In genomic region chr1:178126790-178127189, GRCh38 we compare ENCODE assay signal across 10 cellular contexts. TPM values are rescaled to one million over a fixed set of nuclear protein-coding genes. Genes with fewer than 3 reads are reported as not detected.
DNase-seq lines count a peak whose midpoint lies in the region; ATAC-seq, FAIRE-seq and TF ChIP-seq lines count a peak whose summit lies in the region.
"Had no signal": no experiment of that assay in that cellular context is flagged by ENCODE, and none has a peak within 500 bp of the region (broad histone marks: within the 10 kb centered on the region; RNA-seq: fewer than 3 reads in every experiment).

No MANE protein-coding gene starts in this region.

- H3K27ac ChIP-seq in SK-N-SH (ENCODE audit: low read depth in 2 of 2, low read length in 1 of 2) (peak overlapping the region; percentile 22 to 67; a peak in 3 of 4 replicates), right cardiac atrium (ENCODE audit: low read length) (no peak overlapping the region), tibial nerve (peak overlapping the region in 2 of 4 donors; percentile 11 to 70)

- H3K27ac Mint-ChIP-seq in stimulated activated naive CD8-positive, alpha-beta T cell treated with anti-CD3 and anti-CD28 coated beads, Interleukin-15, amount 100 ng/mL, for 72 hours: no peak overlapping the region
- H3K27ac Mint-ChIP-seq: activated CD4-positive, alpha-beta memory T cell treated with anti-CD3 and anti-CD28 coated beads, Interleukin-2, amount 10 ng/mL, durations not matched to agents 7 days and 5 days; CD4-positive, CD25-positive, alpha-beta regulatory T cell had no signal

- H3K9ac ChIP-seq in SK-N-SH: peak overlapping the region; percentile 17; the same call in 1 of the 2 replicates

- no peak overlapping the region for H3K4me2 ChIP-seq in SK-N-SH

- H3K36me3 ChIP-seq in SK-N-SH (replicated peaks in 1 of 2; ENCODE audit: control insufficient read depth in 1 of 2, insufficient read depth in 2 of 2, low read length in 1 of 2) (no peaks in the 10 kb centered on the region), tibial nerve (no peaks in the 10 kb centered on the region)

- no peak for TF ChIP-seq POLR2A in tibial nerve (IDR thresholded peaks at IDR 0.05)

- TF ChIP-seq CTCF in SK-N-SH (IDR thresholded peaks at IDR 0.05): no peak
- no peak for TF ChIP-seq CTCF in tibial nerve (IDR thresholded peaks at IDR 0.05)

- no peaks in the 10 kb centered on the region for H4K20me1 ChIP-seq in SK-N-SH (ENCODE audit: insufficient read depth)

- H3K4me1 Mint-ChIP-seq in stimulated activated naive CD8-positive, alpha-beta T cell treated with anti-CD3 and anti-CD28 coated beads, Interleukin-15, amount 100 ng/mL, for 72 hours: no peaks in the 10 kb centered on the region
- H3K4me1 Mint-ChIP-seq: activated CD4-positive, alpha-beta memory T cell treated with anti-CD3 and anti-CD28 coated beads, Interleukin-2, amount 10 ng/mL, durations not matched to agents 7 days and 5 days; CD4-positive, CD25-positive, alpha-beta regulatory T cell had no signal

- H2AFZ ChIP-seq in SK-N-SH (ENCODE audit: low read depth): no peak overlapping the region

- TF ChIP-seq EP300 in SK-N-SH (IDR thresholded peaks at IDR 0.05; ENCODE audit: borderline replicate concordance in 1 of 2, low read depth in 1 of 2, low read length in 1 of 2): no peak
- TF ChIP-seq EP300 in tibial nerve (IDR thresholded peaks at IDR 0.05): no peak

- H3K9me3 ChIP-seq in SK-N-SH: no peaks in the 10 kb centered on the region
- H3K9me3 ChIP-seq in right cardiac atrium (ENCODE audit: control insufficient read depth, low read length): no peaks in the 10 kb centered on the region
- no peaks in the 10 kb centered on the region for H3K9me3 ChIP-seq in tibial nerve

- FAIRE-seq in urothelium cell line (lab: Jason Lieb, UNC): peak; percentile 75

- H3K79me2 ChIP-seq in SK-N-SH (ENCODE audit: insufficient read depth): peaks cover 48% of the 10 kb centered on the region

- ATAC-seq in stimulated activated naive CD8-positive, alpha-beta T cell treated with anti-CD3 and anti-CD28 coated beads, Interleukin-15, Interleukin-2, amounts not matched to agents 100 U/mL and 50 U/mL, for 24 hours: peak; percentile 32
- ATAC-seq in stimulated activated naive CD8-positive, alpha-beta T cell treated with anti-CD3 and anti-CD28 coated beads, Interleukin-15, amount 100 ng/mL, for 72 hours: no peak
- ATAC-seq in right cardiac atrium: peak; percentile 76 to 86

- H3K4me1 ChIP-seq in SK-N-SH (ENCODE audit: control insufficient read depth in 1 of 2, insufficient read depth in 2 of 2, low read depth in 1 of 2, low read length in 1 of 2) (peaks cover 3 to 16% of the 10 kb centered on the region in 2 experiments; a peak in 2 of 4 replicates), right cardiac atrium (ENCODE audit: control insufficient read depth, insufficient read depth, low read length) (no peaks in the 10 kb centered on the region), tibial nerve (peaks cover 0 to 20% (median 5%) of the 10 kb centered on the region in 4 donors)

- no peaks in the 10 kb centered on the region for H3K9me3 Mint-ChIP-seq in stimulated activated naive CD8-positive, alpha-beta T cell treated with anti-CD3 and anti-CD28 coated beads, Interleukin-15, amount 100 ng/mL, for 72 hours
- H3K9me3 Mint-ChIP-seq: activated CD4-positive, alpha-beta memory T cell treated with anti-CD3 and anti-CD28 coated beads, Interleukin-2, amount 10 ng/mL, durations not matched to agents 7 days and 5 days; CD4-positive, CD25-positive, alpha-beta regulatory T cell had no signal

- intact Hi-C loops in right cardiac atrium (cut with DNase I): no loop called here

- H3F3A ChIP-seq in SK-N-SH (replicated peaks; ENCODE audit: insufficient read depth): peaks cover 14% of the 10 kb centered on the region

- 31% methylated on average over 1 of the region's 1 CpG for WGBS in SK-N-SH (ENCODE audit: low lambda C conversion rate)
- 89% methylated on average over 1 of the region's 1 CpG for WGBS in right cardiac atrium
- WGBS in tibial nerve, 2 donors: 43 to 55% methylated on average over 1 of the region's 1 CpG

- no peak for DNase-seq in stimulated activated naive CD8-positive, alpha-beta T cell treated with anti-CD3 and anti-CD28 coated beads, Interleukin-15, Interleukin-2, amounts not matched to agents 100 U/mL and 50 U/mL, for 24 hours
- no peak for DNase-seq in stimulated activated naive CD8-positive, alpha-beta T cell treated with anti-CD3 and anti-CD28 coated beads, Interleukin-15, amount 100 ng/mL, for 72 hours
- DNase-seq in SK-N-SH: no peak
- no peak for DNase-seq in right cardiac atrium
- DNase-seq in urothelium cell line (ENCODE audit: low spot score): peak; percentile 61
- DNase-seq in NCI-H526 treated with DMSO at 0.1 percent for 48 hours (lab: John Stamatoyannopoulos, UW): no peak
- no peak for DNase-seq in NCI-H774 (lab: John Stamatoyannopoulos, UW)
- no peak for DNase-seq in tibial nerve (ENCODE audit: low spot score in 2 of 2)
- DNase-seq: activated CD4-positive, alpha-beta memory T cell treated with anti-CD3 and anti-CD28 coated beads, Interleukin-2, amount 10 ng/mL, durations not matched to agents 7 days and 5 days; CD4-positive, CD25-positive, alpha-beta regulatory T cell had no signal

- H3K4me3 ChIP-seq in SK-N-SH (ENCODE audit: low read depth in 2 of 2, low read length in 1 of 2) (no peak overlapping the region; a peak in 1 of 4 replicates), right cardiac atrium (ENCODE audit: low read length) (no peak overlapping the region), tibial nerve (no peak overlapping the region)

- TF ChIP-seq RAD21 in SK-N-SH (IDR thresholded peaks at IDR 0.05; ENCODE audit: low read length): no peak

- no peaks in the 10 kb centered on the region for H3K9me2 ChIP-seq in SK-N-SH

- no peak overlapping the region for H3K4me3 Mint-ChIP-seq in stimulated activated naive CD8-positive, alpha-beta T cell treated with anti-CD3 and anti-CD28 coated beads, Interleukin-15, amount 100 ng/mL, for 72 hours
- H3K4me3 Mint-ChIP-seq: activated CD4-positive, alpha-beta memory T cell treated with anti-CD3 and anti-CD28 coated beads, Interleukin-2, amount 10 ng/mL, durations not matched to agents 7 days and 5 days; CD4-positive, CD25-positive, alpha-beta regulatory T cell had no signal

- CTCF ChIA-PET in SK-N-SH (lab: Yijun Ruan, JAX): interaction anchor here (0.6 to 1.2 kb wide), 2 partner anchors 20 to 1119 kb away, joined by 3 read pairs; no protein-coding TSS in a partner anchor

- POLR2A ChIA-PET in SK-N-SH (lab: Yijun Ruan, JAX): no interaction called here

- no peaks in the 10 kb centered on the region for H3K27me3 Mint-ChIP-seq in stimulated activated naive CD8-positive, alpha-beta T cell treated with anti-CD3 and anti-CD28 coated beads, Interleukin-15, amount 100 ng/mL, for 72 hours
- H3K27me3 Mint-ChIP-seq: activated CD4-positive, alpha-beta memory T cell treated with anti-CD3 and anti-CD28 coated beads, Interleukin-2, amount 10 ng/mL, durations not matched to agents 7 days and 5 days; CD4-positive, CD25-positive, alpha-beta regulatory T cell had no signal

- H3K27me3 ChIP-seq in SK-N-SH (ENCODE audit: insufficient read depth) (no peaks in the 10 kb centered on the region), right cardiac atrium (ENCODE audit: control insufficient read depth, insufficient read depth) (no peaks in the 10 kb centered on the region), tibial nerve (no peaks in the 10 kb centered on the region)

TF ChIP-seq in SK-N-SH, 30 proteins besides CTCF, POLR2A, EP300 and RAD21 (continues in another document):
- TF ChIP-seq, protein P1, sequence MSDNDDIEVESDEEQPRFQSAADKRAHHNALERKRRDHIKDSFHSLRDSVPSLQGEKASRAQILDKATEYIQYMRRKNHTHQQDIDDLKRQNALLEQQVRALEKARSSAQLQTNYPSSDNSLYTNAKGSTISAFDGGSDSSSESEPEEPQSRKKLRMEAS (IDR thresholded peaks at IDR 0.05; ENCODE audit: low read depth): peak; percentile 52
- no peak for TF ChIP-seq REST (IDR thresholded peaks at IDR 0.05; ENCODE audit: low read depth, low read length)
- TF ChIP-seq TEAD4 (IDR thresholded peaks at IDR 0.05; ENCODE audit: borderline replicate concordance, insufficient read depth): no peak
- TF ChIP-seq POLR2AphosphoS5 (IDR thresholded peaks at IDR 0.05; ENCODE audit: low read depth, low read length): no peak
- TF ChIP-seq YY1 (IDR thresholded peaks at IDR 0.05; ENCODE audit: low read depth): no peak
- TF ChIP-seq CHD2 (IDR thresholded peaks at IDR 0.05; ENCODE audit: low read length, partially characterized antibody): no peak
- peak; percentile 56 for TF ChIP-seq JUND (IDR thresholded peaks at IDR 0.05)

RNA-seq across cellular contexts. Expression of gene RASAL2, which starts 32.9 kb away (rescaled TPM):
- 6.9 and 10.0 TPM in 2 replicates for polyA plus RNA-seq in SK-N-SH (2012; rRNA removed)
- 3.6 and 4.9 TPM in 2 replicates for polyA plus RNA-seq in SK-N-SH (2012; cell fraction: cytosol; rRNA removed)
- 23.4 and 34.0 TPM in 2 replicates for polyA plus RNA-seq in SK-N-SH (2012; cell fraction: nucleus; rRNA removed)
- total RNA-seq in right cardiac atrium: 10 to 100 TPM; 21.2 to 34.3 (median 29.6) TPM
- polyA plus RNA-seq in right cardiac atrium: 6.9 TPM
- 10 to 100 TPM; 40.5 to 44.8 (median 43.0) TPM for total RNA-seq in tibial nerve
- total RNA-seq: activated CD4-positive, alpha-beta memory T cell treated with anti-CD3 and anti-CD28 coated beads, Interleukin-2, amount 10 ng/mL, durations not matched to agents 7 days and 5 days; CD4-positive, CD25-positive, alpha-beta regulatory T cell had no signal
- polyA plus RNA-seq: CD4-positive, CD25-positive, alpha-beta regulatory T cell had no signal
